Comparison of ENCODE assay signal across 32 cellular contexts in genomic region chr18:37414816-37415215, GRCh38.
"Had no signal": no experiment of that assay in that cellular context is flagged by ENCODE, and none has a peak within 500 bp of the region (broad histone marks: within the 10 kb centered on the region; RNA-seq: fewer than 3 reads in every experiment).

No MANE protein-coding gene starts in this region.

- H3K4me2 ChIP-seq: KMS-11, PC-9, SK-N-SH had no signal

- ATAC-seq: Panc1, Right ventricle myocardium inferior had no signal

- H3K36me3 ChIP-seq: SJSA1 had no signal

- H3K4me3 ChIP-seq: PC-9, SJSA1 had no signal

- DNase-seq: Karpas-422, MM.1S, NCI-H1048, NCI-H1092 treated with DMSO at 0.1 percent for 48 hours, NCI-H1105 treated with DMSO at 0.1 percent for 48 hours, NCI-H1417, NCI-H1436, NCI-H146, NCI-H1694, NCI-H187, NCI-H1930, NCI-H2029 treated with DMSO at 0.1 percent for 48 hours, NCI-H2081 treated with DMSO at 0.1 percent for 48 hours, NCI-H2107, NCI-H2171, NCI-H226, NCI-H446 treated with DMSO at 0.1 percent for 48 hours, NCI-H510A, NCI-H524, NCI-H526, NCI-H69, NCI-H748 treated with DMSO at 0.1 percent for 48 hours, NCI-H82, PC-9, SHP77 treated with DMSO at 0.1 percent for 48 hours, SK-N-SH, SW 1271 had no signal

- H3K27ac ChIP-seq: KMS-11, PC-9, RWPE1, SJSA1 had no signal

- H3K27me3 ChIP-seq: SJSA1 had no signal

- H2AFZ ChIP-seq: PC-9 had no signal

- H3K9me3 ChIP-seq: SJSA1, SK-N-SH had no signal

- H3K9ac ChIP-seq: KMS-11, SK-N-SH had no signal

- H3K4me1 ChIP-seq: SJSA1 had no signal
